ENCODE assay signal across 9 cellular contexts in the genomic region with DNA sequence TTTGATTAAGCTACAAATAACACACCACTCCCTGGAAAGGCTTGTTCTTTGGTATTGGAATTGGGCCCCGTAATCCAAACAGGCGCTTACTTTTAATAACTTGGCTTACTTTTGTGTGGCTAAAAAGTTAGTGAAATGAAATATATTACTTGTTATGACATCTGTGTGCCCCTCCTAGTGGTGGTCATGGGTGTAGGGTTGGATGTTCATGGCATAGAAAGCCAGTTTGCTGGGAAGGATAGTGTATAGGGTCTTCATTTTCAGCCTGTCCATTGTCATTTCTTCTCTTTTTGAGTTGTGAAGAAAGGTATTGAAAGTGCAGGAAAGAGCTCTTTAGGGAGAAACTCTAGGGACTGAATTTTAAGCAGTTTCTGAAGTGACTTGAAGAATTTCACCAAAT. TPM values are rescaled to one million over a fixed set of nuclear protein-coding genes. Genes with fewer than 3 reads are reported as not detected.
DNase-seq lines count a peak whose midpoint lies in the region; ATAC-seq and TF ChIP-seq lines count a peak whose summit lies in the region.
"Had no signal": no experiment of that assay in that cellular context is flagged by ENCODE, and none has a peak within 500 bp of the region (broad histone marks: within the 10 kb centered on the region; RNA-seq: fewer than 3 reads in every experiment).

No MANE protein-coding gene starts in this region.

- H3K4me1 ChIP-seq in tibial artery, result peaks cover 0 to 20% (median 10%) of the 10 kb centered on the region in 4 donors

- peak overlapping the region; percentile 61 for H3K27ac Mint-ChIP-seq in activated CD4-positive, alpha-beta T cell treated with anti-CD3 and anti-CD28 coated beads for 36 hours
- peak overlapping the region; percentile 49 for H3K27ac Mint-ChIP-seq in progenitor cell of endocrine pancreas

- H3K27me3 Mint-ChIP-seq in activated CD4-positive, alpha-beta T cell treated with anti-CD3 and anti-CD28 coated beads for 36 hours, result no peaks in the 10 kb centered on the region
- no peaks in the 10 kb centered on the region for H3K27me3 Mint-ChIP-seq in progenitor cell of endocrine pancreas

- no peaks in the 10 kb centered on the region for H3K9me3 Mint-ChIP-seq in activated CD4-positive, alpha-beta T cell treated with anti-CD3 and anti-CD28 coated beads for 36 hours (ENCODE audit: low read depth)
- no peaks in the 10 kb centered on the region for H3K9me3 Mint-ChIP-seq in progenitor cell of endocrine pancreas (ENCODE audit: low read depth)

- TF ChIP-seq CTCF in progenitor cell of endocrine pancreas (IDR thresholded peaks at IDR 0.05; ENCODE audit: unreplicated experiment), result peak; percentile 44
- TF ChIP-seq CTCF in tibial artery (IDR thresholded peaks at IDR 0.05), result no peak

- no peak overlapping the region for H3K4me3 Mint-ChIP-seq in activated CD4-positive, alpha-beta T cell treated with anti-CD3 and anti-CD28 coated beads for 36 hours
- H3K4me3 Mint-ChIP-seq in progenitor cell of endocrine pancreas (ENCODE audit: low read depth), result no peak overlapping the region

- H3K9me3 ChIP-seq in tibial artery, result no peaks in the 10 kb centered on the region

- H3K4me1 Mint-ChIP-seq in activated CD4-positive, alpha-beta T cell treated with anti-CD3 and anti-CD28 coated beads for 36 hours, result peaks cover 79% of the 10 kb centered on the region
- H3K4me1 Mint-ChIP-seq in progenitor cell of endocrine pancreas (ENCODE audit: low read depth), result peaks cover 53% of the 10 kb centered on the region

- no peaks in the 10 kb centered on the region for H3K27me3 ChIP-seq in tibial artery

- H3K36me3 ChIP-seq in tibial artery, result no peaks in the 10 kb centered on the region

- H3K4me3 ChIP-seq in tibial artery, result no peak overlapping the region

- peak; percentile 41 for DNase-seq in activated CD4-positive, alpha-beta T cell treated with anti-CD3 and anti-CD28 coated beads for 36 hours
- no peak for DNase-seq in activated CD4-positive, alpha-beta T cell treated with anti-CD3 and anti-CD28 coated beads, Interleukin-2, amount 50 U/mL, for 48 hours
- DNase-seq in M059J (ENCODE audit: low read depth) (peak; percentile 8), progenitor cell of endocrine pancreas (ENCODE audit: low spot score, unreplicated experiment) (no peak), tibial artery (no peak)
- DNase-seq in activated effector memory CD4-positive, alpha-beta T cell treated with anti-CD3 and anti-CD28 coated beads, Interleukin-2, amount 50 U/mL, for 16 hours, result no peak
- DNase-seq: effector CD4-positive, alpha-beta T cell had no signal

- CTCF ChIA-PET in activated CD4-positive, alpha-beta T cell treated with anti-CD3 and anti-CD28 coated beads for 36 hours (lab: Charles Lee), result interaction anchor here (0.7 to 5.0 kb wide), 25 partner anchors 9 to 297 kb away, joined by 3 to 30 read pairs (median 3); a partner anchor contains a TSS

- no peak for ATAC-seq in activated CD4-positive, alpha-beta T cell treated with anti-CD3 and anti-CD28 coated beads for 36 hours
- no peak for ATAC-seq in GM18858 (IDR thresholded peaks at IDR 0.05; ENCODE audit: unreplicated experiment)

- POLR2A ChIA-PET in activated CD4-positive, alpha-beta T cell treated with anti-CD3 and anti-CD28 coated beads for 36 hours (lab: Charles Lee), result no interaction called here

- peak overlapping the region; percentile 21 for H3K27ac ChIP-seq in cingulate gyrus (ENCODE audit: low read depth, low read length)
- no peak overlapping the region for H3K27ac ChIP-seq in tibial artery

- H3K36me3 Mint-ChIP-seq in activated CD4-positive, alpha-beta T cell treated with anti-CD3 and anti-CD28 coated beads for 36 hours (ENCODE audit: low read depth), result peaks cover 41% of the 10 kb centered on the region
- H3K36me3 Mint-ChIP-seq in progenitor cell of endocrine pancreas (ENCODE audit: insufficient read depth), result peaks cover 10% of the 10 kb centered on the region

- intact Hi-C loops in activated CD4-positive, alpha-beta T cell treated with anti-CD3 and anti-CD28 coated beads for 36 hours (cut with DNase I, micrococcal nuclease), result loop anchor here (10.0 kb wide), 2 partner anchors 47 to 537 kb away; a partner anchor contains a TSS
- intact Hi-C loops in tibial artery (cut with DNase I; ENCODE audit: low total_unique reads), result no loop called here

RNA-seq across cellular contexts. Expression of a gene that starts 5.9 kb away (rescaled TPM):
- total RNA-seq in activated CD4-positive, alpha-beta T cell treated with anti-CD3 and anti-CD28 coated beads for 36 hours, result 10 to 100 TPM; 12.2 to 13.6 TPM
- 1.8 and 5.2 TPM in 2 replicates for total RNA-seq in M059J (2014; rRNA removed; shearing (Covaris generic))
- total RNA-seq in progenitor cell of endocrine pancreas, result 22.5 and 23.3 TPM in 2 replicates

Comparison
In these comparisons a context has a peak if more than half of its experiments do, and no peak if none do; other contexts are left out.
1. DNase-seq: peak in activated CD4-positive, alpha-beta T cell treated with anti-CD3 and anti-CD28 coated beads for 36 hours (single experiment) and M059J (single experiment); none in activated CD4-positive, alpha-beta T cell treated with anti-CD3 and anti-CD28 coated beads, Interleukin-2, amount 50 U/mL, for 48 hours (0 of 2), progenitor cell of endocrine pancreas (single experiment), tibial artery (0 of 2) and activated effector memory CD4-positive, alpha-beta T cell treated with anti-CD3 and anti-CD28 coated beads, Interleukin-2, amount 50 U/mL, for 16 hours (single experiment).